ENCODE assay signal across 22 cellular contexts in the genomic region with DNA sequence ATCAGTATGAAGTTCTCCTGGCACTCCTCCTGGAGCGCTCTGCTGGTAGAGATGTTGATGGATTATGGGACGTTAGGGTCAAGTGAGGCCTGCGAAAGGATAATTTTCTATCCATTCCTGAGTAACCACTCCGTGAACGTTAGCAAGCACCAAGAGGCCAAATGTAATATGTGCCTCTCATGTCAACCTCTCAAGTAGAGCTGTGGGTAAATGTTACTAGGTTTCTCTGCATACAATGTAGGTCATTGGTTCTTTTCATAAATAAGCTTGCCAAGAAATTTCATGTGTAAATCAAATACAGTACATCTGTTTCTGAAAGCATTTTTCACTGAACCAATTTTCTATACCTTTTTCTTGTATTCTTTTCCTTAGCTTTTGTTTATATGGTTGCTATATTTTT.
"Had no signal": no experiment of that assay in that cellular context is flagged by ENCODE, and none has a peak within 500 bp of the region (broad histone marks: within the 10 kb centered on the region; RNA-seq: fewer than 3 reads in every experiment).

No MANE protein-coding gene starts in this region.

- H3K9me3 ChIP-seq: heart left ventricle, spleen, tibial artery, upper lobe of left lung, uterus had no signal

- H3K27me3 Mint-ChIP-seq: naive thymus-derived CD4-positive, alpha-beta T cell; stimulated activated memory B cell treated with anti-CD40 and anti-IgM and Interleukin-4, amounts not matched to agents 10 μg/mL and 1 μg/mL and 100 μg/mL, for 72 hours; stimulated activated naive CD8-positive, alpha-beta T cell treated with anti-CD3 and anti-CD28 coated beads, Interleukin-15, Interleukin-2, amounts not matched to agents 100 ng/mL and 50 ng/mL, for 24 hours had no signal

- H3K27ac ChIP-seq: heart left ventricle, spleen, tibial artery, upper lobe of left lung, uterus had no signal

- H3K36me3 ChIP-seq: uterus had no signal

- H3K9me3 Mint-ChIP-seq: endodermal cell; naive thymus-derived CD4-positive, alpha-beta T cell; nephron progenitor cell; stimulated activated naive CD8-positive, alpha-beta T cell treated with anti-CD3 and anti-CD28 coated beads, Interleukin-15, Interleukin-2, amounts not matched to agents 100 ng/mL and 50 ng/mL, for 24 hours had no signal

- H3K4me3 ChIP-seq: heart left ventricle, spleen, tibial artery, upper lobe of left lung, uterus had no signal

- H3K27me3 ChIP-seq: heart left ventricle, spleen, tibial artery, upper lobe of left lung, uterus had no signal

- ATAC-seq: heart left ventricle; left lobe of liver; naive thymus-derived CD4-positive, alpha-beta T cell; sciatic nerve; stimulated activated memory B cell treated with anti-CD40 and anti-IgM and Interleukin-4, amounts not matched to agents 10 μg/mL and 1 μg/mL and 100 μg/mL, for 72 hours had no signal

- H3K4me1 ChIP-seq: heart left ventricle, tibial artery, upper lobe of left lung, uterus had no signal

- DNase-seq: effector CD4-positive, alpha-beta T cell; endodermal cell; erythroblast; foreskin melanocyte; heart left ventricle; hippocampal formation; kidney glomerular epithelial cell; mammary epithelial cell; naive thymus-derived CD4-positive, alpha-beta T cell; nephron progenitor cell; posterior cingulate gyrus; spleen; stimulated activated CD4-positive, alpha-beta T cell treated with anti-CD3 and anti-CD28 coated beads, Interleukin-15, amount 100 ng/mL, for 24 hours; stimulated activated CD4-positive, alpha-beta T cell treated with anti-CD3 and anti-CD28 coated beads, Interleukin-1b, Interleukin-23, amount 100 ng/mL, for 48 hours; stimulated activated CD4-positive, alpha-beta T cell treated with anti-CD3 and anti-CD28 coated beads, Interleukin-4, amount 100 ng/mL, for 24 hours; tibial artery; upper lobe of left lung; uterus had no signal

- H3K4me3 Mint-ChIP-seq: endodermal cell; naive thymus-derived CD4-positive, alpha-beta T cell; nephron progenitor cell; stimulated activated memory B cell treated with anti-CD40 and anti-IgM and Interleukin-4, amounts not matched to agents 10 μg/mL and 1 μg/mL and 100 μg/mL, for 72 hours; stimulated activated naive CD8-positive, alpha-beta T cell treated with anti-CD3 and anti-CD28 coated beads, Interleukin-15, Interleukin-2, amounts not matched to agents 100 ng/mL and 50 ng/mL, for 24 hours had no signal

- H3K27ac Mint-ChIP-seq: endodermal cell; naive thymus-derived CD4-positive, alpha-beta T cell; nephron progenitor cell; stimulated activated memory B cell treated with anti-CD40 and anti-IgM and Interleukin-4, amounts not matched to agents 10 μg/mL and 1 μg/mL and 100 μg/mL, for 72 hours; stimulated activated naive CD8-positive, alpha-beta T cell treated with anti-CD3 and anti-CD28 coated beads, Interleukin-15, Interleukin-2, amounts not matched to agents 100 ng/mL and 50 ng/mL, for 24 hours had no signal
